ENCODE assay signal across 10 cellular contexts in genomic region chr14:64235652-64236640, GRCh38. TPM values are rescaled to one million over a fixed set of nuclear protein-coding genes. Genes with fewer than 3 reads are reported as not detected.
DNase-seq lines count a peak whose midpoint lies in the region; ATAC-seq and TF ChIP-seq lines count a peak whose summit lies in the region.
"Had no signal": no experiment of that assay in that cellular context is flagged by ENCODE, and none has a peak within 500 bp of the region (broad histone marks: within the 10 kb centered on the region; RNA-seq: fewer than 3 reads in every experiment).

No MANE protein-coding gene starts in this region.

- peaks cover 3% of the 10 kb centered on the region for H3K27me3 Mint-ChIP-seq in neural progenitor cell (ENCODE audit: insufficient read depth, low read depth)

- H3K4me3 Mint-ChIP-seq in neural progenitor cell, result no peak overlapping the region
- H3K4me3 Mint-ChIP-seq: activated T-helper 17 cell treated with anti-CD3 and anti-CD28 coated beads, Interleukin-2, amount 50 U/mL, for 72 hours had no signal

- H3K9me3 ChIP-seq in neural progenitor cell (ENCODE audit: low read depth), result no peaks in the 10 kb centered on the region
- H3K9me3 ChIP-seq: gastrocnemius medialis had no signal

- no peaks in the 10 kb centered on the region for H3K9me3 Mint-ChIP-seq in neural progenitor cell
- H3K9me3 Mint-ChIP-seq: activated T-helper 17 cell treated with anti-CD3 and anti-CD28 coated beads, Interleukin-2, amount 50 U/mL, for 72 hours had no signal

- no peaks in the 10 kb centered on the region for H3K79me2 ChIP-seq in neural progenitor cell (ENCODE audit: low read depth)

- H3K9ac ChIP-seq in neural progenitor cell, result no peak overlapping the region

- H3K27ac Mint-ChIP-seq in neural progenitor cell, result no peak overlapping the region
- H3K27ac Mint-ChIP-seq: activated T-helper 17 cell treated with anti-CD3 and anti-CD28 coated beads, Interleukin-2, amount 50 U/mL, for 72 hours had no signal

- H2AFZ ChIP-seq in neural progenitor cell (replicated peaks), result no peak overlapping the region

- no peak overlapping the region for H3K27ac ChIP-seq in foreskin keratinocyte
- H3K27ac ChIP-seq in neural progenitor cell, result no peak overlapping the region
- H3K27ac ChIP-seq: gastrocnemius medialis had no signal

- peaks cover 13% of the 10 kb centered on the region for H3K4me1 Mint-ChIP-seq in neural progenitor cell

- peak; percentile 49 for ATAC-seq in GM18508 (IDR thresholded peaks at IDR 0.05; ENCODE audit: insufficient read depth, unreplicated experiment)
- ATAC-seq in GM21515 (IDR thresholded peaks at IDR 0.05; ENCODE audit: unreplicated experiment), result peak; percentile 75
- peak; percentile 55 for ATAC-seq in HG03457 (IDR thresholded peaks at IDR 0.05; ENCODE audit: unreplicated experiment)
- no peak for ATAC-seq in foreskin keratinocyte
- ATAC-seq: activated T-helper 17 cell treated with anti-CD3 and anti-CD28 coated beads, Interleukin-2, amount 50 U/mL, for 72 hours; gastrocnemius medialis had no signal

- no peak overlapping the region for H3K4me3 ChIP-seq in neural progenitor cell
- H3K4me3 ChIP-seq: gastrocnemius medialis had no signal

- H3K27me3 ChIP-seq in foreskin keratinocyte (no peaks in the 10 kb centered on the region), neural progenitor cell (no peaks in the 10 kb centered on the region)
- H3K27me3 ChIP-seq: gastrocnemius medialis had no signal

- no peaks in the 10 kb centered on the region for H4K20me1 ChIP-seq in neural progenitor cell (ENCODE audit: low read depth)

- H3F3A ChIP-seq in neural progenitor cell (ENCODE audit: low read depth), result no peaks in the 10 kb centered on the region

- TF ChIP-seq CTCF in foreskin keratinocyte (conservative IDR thresholded peaks at IDR 0.05) (no peak), neural progenitor cell (IDR thresholded peaks at IDR 0.05) (no peak)

- H3K4me1 ChIP-seq in foreskin keratinocyte (no peaks in the 10 kb centered on the region), neural progenitor cell (no peaks in the 10 kb centered on the region)

- H3K4me2 ChIP-seq in neural progenitor cell, result no peak overlapping the region

- H3K36me3 ChIP-seq in neural progenitor cell, result no peaks in the 10 kb centered on the region
- H3K36me3 ChIP-seq: gastrocnemius medialis had no signal

- peaks cover 9% of the 10 kb centered on the region for H3K36me3 Mint-ChIP-seq in neural progenitor cell

- peak; percentile 40 for DNase-seq in left kidney (ENCODE audit: low read depth, low spot score)
- no peak for DNase-seq in foreskin keratinocyte
- DNase-seq in stimulated activated CD4-positive, alpha-beta T cell treated with anti-CD3 and anti-CD28 coated beads, Interleukin-4, amount 100 ng/mL, for 24 hours, result no peak
- no peak for DNase-seq in neural progenitor cell (ENCODE audit: low spot score)
- no peak for DNase-seq in activated naive CD4-positive, alpha-beta T cell treated with anti-CD3 and anti-CD28 coated beads, Interleukin-2, amount 50 U/mL, for 16 hours
- DNase-seq: gastrocnemius medialis had no signal

RNA-seq across cellular contexts. Expression of gene ESR2, which starts 58.2 kb away (rescaled TPM):
- total RNA-seq in foreskin keratinocyte (0.04 and 0.10 TPM in 2 replicates), neural progenitor cell (ENCODE audit: low replicate concordance) (0.21 and 0.31 TPM in 2 replicates)
- polyA plus RNA-seq in foreskin keratinocyte, result not detected in 2 replicates
